In genomic region chr17:36506249-36506826, GRCh38 we compare ENCODE assay signal across 1 cellular context.
A peak's percentile ranks its signal among the peaks of the same experiment; 100 is the strongest.
TF ChIP-seq lines count a peak whose summit lies in the region.

No MANE protein-coding gene starts in this region.

TF ChIP-seq in K562, 482 proteins besides CTCF, POLR2A, EP300 and RAD21:
- TF ChIP-seq ZNF436 (CRISPR knock-in tag; IDR thresholded peaks at IDR 0.05) (no peak), ZBTB17 (CRISPR knock-in tag; IDR thresholded peaks at IDR 0.05) (no peak), ZBTB43 (CRISPR knock-in tag; IDR thresholded peaks at IDR 0.05) (no peak), CHD7 (IDR thresholded peaks at IDR 0.05; ENCODE audit: low read depth, low read length) (no peak), POLR2AphosphoS5 (IDR thresholded peaks at IDR 0.05; ENCODE audit: control insufficient read depth, insufficient read depth, low read depth, low read length) (0 out of 2 replicates have a peak, but pooled peaks have one; percentile 13), TEAD2 (tag; IDR thresholded peaks at IDR 0.05) (no peak), DIDO1 (tag; IDR thresholded peaks at IDR 0.05; ENCODE audit: low read depth) (no peak)
TF ChIP-seq in K562: peak in this region for 1.
